16 cellular contexts compared by ENCODE assay signal in genomic region chr18:3207565-3207964, GRCh38. TPM values are rescaled to one million over a fixed set of nuclear protein-coding genes. Genes with fewer than 3 reads are reported as not detected.
DNase-seq lines count a peak whose midpoint lies in the region; ATAC-seq, FAIRE-seq and TF ChIP-seq lines count a peak whose summit lies in the region.
"Had no signal": no experiment of that assay in that cellular context is flagged by ENCODE, and none has a peak within 500 bp of the region (broad histone marks: within the 10 kb centered on the region; RNA-seq: fewer than 3 reads in every experiment).

No MANE protein-coding gene starts in this region.

- ATAC-seq in body of pancreas: peak; percentile 52
- ATAC-seq in GM21526 (IDR thresholded peaks at IDR 0.05; ENCODE audit: low FRiP score, unreplicated experiment): no peak

- H3K4me1 ChIP-seq in body of pancreas: peaks cover 40% of the 10 kb centered on the region
- H3K4me1 ChIP-seq: BLaER1 treated with 17β-estradiol and CSF1 and Interleukin-3, amounts not matched to agents 10 nM and 100 nM; colonic mucosa had no signal

- H3K27me3 ChIP-seq in body of pancreas: no peaks in the 10 kb centered on the region
- H3K27me3 ChIP-seq: BLaER1 treated with 17β-estradiol and CSF1 and Interleukin-3, amounts not matched to agents 10 nM and 100 nM; colonic mucosa had no signal

- TF ChIP-seq CTCF in body of pancreas (IDR thresholded peaks at IDR 0.05): no peak

- no peak for TF ChIP-seq POLR2A in body of pancreas (IDR thresholded peaks at IDR 0.05)

- WGBS in body of pancreas, 2 donors: 60 to 68% methylated on average over 2 of the region's 2 CpGs

- no peak overlapping the region for H3K4me3 ChIP-seq in body of pancreas
- H3K4me3 ChIP-seq: BLaER1 treated with 17β-estradiol and CSF1 and Interleukin-3, amounts not matched to agents 10 nM and 100 nM; colonic mucosa; lung had no signal

- intact Hi-C loops in body of pancreas (cut with DNase I): no loop called here

- no peaks in the 10 kb centered on the region for H3K9me3 ChIP-seq in body of pancreas
- H3K9me3 ChIP-seq: colonic mucosa had no signal

- no peaks in the 10 kb centered on the region for H3K36me3 ChIP-seq in body of pancreas (replicated peaks in 1 of 2; ENCODE audit: insufficient read depth in 1 of 2, low read depth in 2 of 2)
- H3K36me3 ChIP-seq: colonic mucosa had no signal

- H3K27ac ChIP-seq in body of pancreas: peak overlapping the region in 1 of 4 donors; percentile 41
- H3K27ac ChIP-seq: BLaER1 treated with 17β-estradiol and CSF1 and Interleukin-3, amounts not matched to agents 10 nM and 100 nM; colonic mucosa had no signal

- FAIRE-seq in frontal cortex (lab: Jason Lieb, UNC): no peak

- DNase-seq in AG08396 (ENCODE audit: low spot score) (peak; percentile 25), HPDE6-E6E7 (ENCODE audit: extremely low spot score) (peak; percentile 81), body of pancreas (peak in 1 of 4 donors; percentile 29), kidney tubule cell (ENCODE audit: low spot score) (peak; percentile 81), NCI-H2029 treated with DMSO at 0.1 percent for 48 hours (lab: John Stamatoyannopoulos, UW) (no peak), frontal cortex (ENCODE audit: low spot score in 2 of 2) (no peak), NCI-H82 treated with DMSO at 0.1 percent for 48 hours (lab: John Stamatoyannopoulos, UW; ENCODE audit: unreplicated experiment) (no peak)
- DNase-seq: activated CD4-positive, CD25-positive, alpha-beta regulatory T cell treated with anti-CD3 and anti-CD28 coated beads, Interleukin-2, amount 50 U/mL, for 72 hours; activated naive CD4-positive, alpha-beta T cell; colonic mucosa; NCI-H1048; NCI-H526; occipital lobe had no signal

RNA-seq across cellular contexts. Expression of gene MYOM1, which starts 12.2 kb away (rescaled TPM):
- total RNA-seq in body of pancreas (10 to 100 TPM; 10.9 to 21.8 TPM), frontal cortex (0.82 TPM)

RNA-seq across cellular contexts. Expression of gene MYL12A, which starts 40.0 kb away (rescaled TPM):
- total RNA-seq in body of pancreas (100 to 1,000 TPM; 102 to 174 TPM), frontal cortex (59.1 TPM)

RNA-seq across cellular contexts. Expression of gene MYL12B, which starts 54.4 kb away (rescaled TPM):
- total RNA-seq in body of pancreas: 100 to 1,000 TPM in 1 of 2 donors, 10 to 100 TPM in 1; 84.7 to 121 TPM
- total RNA-seq in frontal cortex: 186 TPM

Comparison
In these comparisons a context has a peak if more than half of its experiments do, and no peak if none do; other contexts are left out.
1. DNase-seq: peak in AG08396 (single experiment), HPDE6-E6E7 (single experiment) and kidney tubule cell (single experiment); none in NCI-H2029 treated with DMSO at 0.1 percent for 48 hours (single experiment), frontal cortex (0 of 2) and NCI-H82 treated with DMSO at 0.1 percent for 48 hours (single experiment).